13 cellular contexts compared by ENCODE assay signal in the genomic region with DNA sequence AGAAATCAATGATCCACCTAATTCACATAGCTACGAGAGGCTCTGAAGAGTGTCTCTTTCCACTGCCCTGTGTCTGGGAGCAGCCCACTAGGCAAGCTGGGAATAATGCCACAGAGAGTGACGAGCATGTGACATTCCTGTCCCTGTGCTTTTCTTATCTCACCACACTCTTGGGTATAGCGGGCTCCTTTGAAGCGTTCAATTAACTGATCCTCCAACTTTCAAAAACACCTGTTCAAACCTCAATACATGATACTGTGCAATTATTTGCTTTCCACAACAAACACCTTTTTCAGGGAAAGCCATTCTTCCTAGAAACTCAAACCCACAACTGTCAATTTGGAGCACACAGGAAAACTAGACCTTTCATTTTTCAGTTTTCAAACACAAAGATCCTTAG. TPM values are rescaled to one million over a fixed set of nuclear protein-coding genes. Genes with fewer than 3 reads are reported as not detected.
DNase-seq lines count a peak whose midpoint lies in the region; ATAC-seq and TF ChIP-seq lines count a peak whose summit lies in the region.
"Had no signal": no experiment of that assay in that cellular context is flagged by ENCODE, and none has a peak within 500 bp of the region (broad histone marks: within the 10 kb centered on the region; RNA-seq: fewer than 3 reads in every experiment).

No MANE protein-coding gene starts in this region.

- in situ Hi-C loops in mammary epithelial cell (cut with MboI; ENCODE audit: low sequenced_read_pairs in 2 of 2), result no loop called here

- H3K27ac ChIP-seq in HUES48 (ENCODE audit: low read depth, low read length) (peak overlapping the region; percentile 96), lower lobe of right lung (no peak overlapping the region), mammary epithelial cell (ENCODE audit: insufficient read depth, low read depth, low read length) (no peak overlapping the region)
- H3K27ac ChIP-seq: foreskin keratinocyte, spleen had no signal

- no peak overlapping the region for H2AFZ ChIP-seq in mammary epithelial cell (ENCODE audit: low read depth, low read length)

- intact Hi-C loops in Right ventricle myocardium superior (cut with DNase I) (loop anchor here (5.0 kb wide), 1 partner anchor 36 kb away; no protein-coding TSS in a partner anchor), lower lobe of right lung (cut with DNase I) (no loop called here), mammary epithelial cell (cut with micrococcal nuclease) (no loop called here)

- peak; percentile 59 for DNase-seq in NCI-H510A (lab: John Stamatoyannopoulos, UW)
- no peak for DNase-seq in Right ventricle myocardium superior
- no peak for DNase-seq in lower lobe of right lung
- DNase-seq in mammary epithelial cell, result no peak
- DNase-seq in C1 segment of cervical spinal cord (lab: John Stamatoyannopoulos, UW), result no peak
- no peak for DNase-seq in activated CD4-positive, CD25-positive, alpha-beta regulatory T cell (lab: John Stamatoyannopoulos, UW)
- DNase-seq: activated T-cell treated with anti-CD3 and anti-CD28 coated beads, Interleukin-2, amount 50 U/mL, for 24 hours; foreskin keratinocyte; spleen; stimulated activated naive CD8-positive, alpha-beta T cell treated with anti-CD3 and anti-CD28 coated beads, Interleukin-15, Interleukin-2, amounts not matched to agents 100 U/mL and 50 U/mL, for 24 hours had no signal

- no peak overlapping the region for H3K4me2 ChIP-seq in mammary epithelial cell (ENCODE audit: insufficient read depth, low read depth, low read length)

- CTCF ChIA-PET in mammary epithelial cell (lab: Charles Lee; ENCODE audit: low non-redundant PET), result no interaction called here

- WGBS in mammary epithelial cell (ENCODE audit: low coverage, missing lambda C conversion rate), result 90% methylated on average over 4 of the region's 4 CpGs

- H3K4me3 ChIP-seq in HUES48 (ENCODE audit: low read depth, low read length) (no peak overlapping the region), lower lobe of right lung (no peak overlapping the region), mammary epithelial cell (replicated peaks in 1 of 3; ENCODE audit: insufficient read depth in 1 of 3, low read depth in 2 of 3, low read length in 3 of 3) (no peak overlapping the region)
- H3K4me3 ChIP-seq: spleen had no signal

- H3K4me1 ChIP-seq in HUES48 (ENCODE audit: control insufficient read depth, insufficient read depth, low read length), result peaks cover 91% of the 10 kb centered on the region
- H3K4me1 ChIP-seq in lower lobe of right lung, result peaks cover 41% of the 10 kb centered on the region
- peaks cover 14% of the 10 kb centered on the region for H3K4me1 ChIP-seq in mammary epithelial cell (ENCODE audit: insufficient read depth, low read length)

- H3K79me2 ChIP-seq in mammary epithelial cell (ENCODE audit: insufficient read depth, low read length), result no peaks in the 10 kb centered on the region

- peak; percentile 76 for ATAC-seq in Right ventricle myocardium superior (ENCODE audit: poor library complexity)
- peak; percentile 59 to 62 for ATAC-seq in lower lobe of right lung
- no peak for ATAC-seq in HG03175 (IDR thresholded peaks at IDR 0.05; ENCODE audit: unreplicated experiment)
- ATAC-seq: foreskin keratinocyte; stimulated activated naive CD8-positive, alpha-beta T cell treated with anti-CD3 and anti-CD28 coated beads, Interleukin-15, Interleukin-2, amounts not matched to agents 100 U/mL and 50 U/mL, for 24 hours had no signal

- dilution Hi-C loops in mammary epithelial cell (cut with HindIII; ENCODE audit: low sequenced_read_pairs), result no loop called here

- H3K27me3 ChIP-seq in HUES48 (ENCODE audit: control insufficient read depth, insufficient read depth, low read length), result no peaks in the 10 kb centered on the region
- H3K27me3 ChIP-seq in lower lobe of right lung (ENCODE audit: low read depth), result no peaks in the 10 kb centered on the region
- no peaks in the 10 kb centered on the region for H3K27me3 ChIP-seq in mammary epithelial cell (ENCODE audit: insufficient read depth, low read length)
- H3K27me3 ChIP-seq: foreskin keratinocyte, spleen had no signal

- no peaks in the 10 kb centered on the region for H4K20me1 ChIP-seq in mammary epithelial cell (ENCODE audit: insufficient read depth, low read length)

- H3K9ac ChIP-seq in HUES48 (ENCODE audit: low read depth, low read length) (peak overlapping the region; percentile 42; the same call in 1 of the 2 replicates), mammary epithelial cell (ENCODE audit: insufficient read depth, low read length) (no peak overlapping the region)

- no peaks in the 10 kb centered on the region for H3K9me3 ChIP-seq in HUES48 (ENCODE audit: control insufficient read depth, insufficient read depth, low read length)
- no peaks in the 10 kb centered on the region for H3K9me3 ChIP-seq in lower lobe of right lung
- H3K9me3 ChIP-seq in mammary epithelial cell (replicated peaks; ENCODE audit: insufficient read depth, low read length), result no peaks in the 10 kb centered on the region
- H3K9me3 ChIP-seq: spleen had no signal

- no TSS peak for BruUV-seq in mammary epithelial cell (replicated peaks; lab: Mats Ljungman, UMichigan)

- H3K36me3 ChIP-seq in HUES48 (ENCODE audit: control insufficient read depth, insufficient read depth, low read length), result peaks cover 47% of the 10 kb centered on the region
- H3K36me3 ChIP-seq in lower lobe of right lung, result peaks cover 46% of the 10 kb centered on the region
- H3K36me3 ChIP-seq in mammary epithelial cell (ENCODE audit: insufficient read depth, low read length), result no peaks in the 10 kb centered on the region

- TF ChIP-seq CTCF in lower lobe of right lung (IDR thresholded peaks at IDR 0.05) (no peak), mammary epithelial cell (conservative IDR thresholded peaks at IDR 0.05 in 1 of 2, IDR thresholded peaks at IDR 0.05 in 1 of 2; ENCODE audit: extremely low read depth in 1 of 2, insufficient read depth in 1 of 2, low read depth in 1 of 2, low read length in 2 of 2) (no peak)

RNA-seq across cellular contexts. Expression of a gene that starts 43.4 kb away (rescaled TPM):
- 117 TPM for total RNA-seq in Right ventricle myocardium superior
- 106 TPM for total RNA-seq in lower lobe of right lung
- 10 to 100 TPM in 1 of 2 donors, 1 to 10 TPM in 1; 1.3 to 16.2 TPM for total RNA-seq in mammary epithelial cell
- 2.4 TPM for polyA plus RNA-seq in mammary epithelial cell
- polyA minus RNA-seq in mammary epithelial cell, result 17.2 TPM
- total RNA-seq: T-helper 2 cell treated with Interferon-gamma antibody and Interleukin-4, amounts not matched to agents 100 ng/mL and 5 ng/mL, for 36 hours had no signal
